In the genomic region with DNA sequence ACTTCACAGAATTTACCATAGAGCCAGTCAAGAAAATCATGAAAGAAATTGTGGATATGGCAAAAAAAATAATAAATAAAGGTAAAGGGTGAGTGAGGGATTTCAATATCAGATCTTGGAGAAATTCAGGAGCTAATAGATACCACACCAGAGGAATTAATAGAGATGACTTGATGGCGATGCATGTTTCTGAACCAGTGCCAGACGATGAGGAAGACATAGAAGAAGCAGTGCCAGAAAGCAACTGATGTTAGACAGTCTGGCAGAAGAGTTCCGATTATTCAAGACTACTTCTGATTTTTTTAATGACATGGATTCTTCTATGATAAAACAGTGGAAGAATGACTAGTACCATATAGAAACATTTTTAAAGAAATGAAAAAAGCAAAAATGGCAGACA, we compare ENCODE assay signal across 1 cellular context.
TF ChIP-seq lines count a peak whose summit lies in the region.

No MANE protein-coding gene starts in this region.

TF ChIP-seq in SK-N-SH treated with all-trans-retinoic acid at 6 μM for 48 hours, 23 proteins besides CTCF, POLR2A, EP300 and RAD21 (continued from another document):
- TF ChIP-seq, protein P1, sequence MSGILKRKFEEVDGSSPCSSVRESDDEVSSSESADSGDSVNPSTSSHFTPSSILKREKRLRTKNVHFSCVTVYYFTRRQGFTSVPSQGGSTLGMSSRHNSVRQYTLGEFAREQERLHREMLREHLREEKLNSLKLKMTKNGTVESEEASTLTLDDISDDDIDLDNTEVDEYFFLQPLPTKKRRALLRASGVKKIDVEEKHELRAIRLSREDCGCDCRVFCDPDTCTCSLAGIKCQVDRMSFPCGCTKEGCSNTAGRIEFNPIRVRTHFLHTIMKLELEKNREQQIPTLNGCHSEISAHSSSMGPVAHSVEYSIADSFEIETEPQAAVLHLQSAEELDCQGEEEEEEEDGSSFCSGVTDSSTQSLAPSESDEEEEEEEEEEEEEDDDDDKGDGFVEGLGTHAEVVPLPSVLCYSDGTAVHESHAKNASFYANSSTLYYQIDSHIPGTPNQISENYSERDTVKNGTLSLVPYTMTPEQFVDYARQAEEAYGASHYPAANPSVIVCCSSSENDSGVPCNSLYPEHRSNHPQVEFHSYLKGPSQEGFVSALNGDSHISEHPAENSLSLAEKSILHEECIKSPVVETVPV (CRISPR knock-in tag; IDR thresholded peaks at IDR 0.05): no peak
- TF ChIP-seq, protein P2, sequence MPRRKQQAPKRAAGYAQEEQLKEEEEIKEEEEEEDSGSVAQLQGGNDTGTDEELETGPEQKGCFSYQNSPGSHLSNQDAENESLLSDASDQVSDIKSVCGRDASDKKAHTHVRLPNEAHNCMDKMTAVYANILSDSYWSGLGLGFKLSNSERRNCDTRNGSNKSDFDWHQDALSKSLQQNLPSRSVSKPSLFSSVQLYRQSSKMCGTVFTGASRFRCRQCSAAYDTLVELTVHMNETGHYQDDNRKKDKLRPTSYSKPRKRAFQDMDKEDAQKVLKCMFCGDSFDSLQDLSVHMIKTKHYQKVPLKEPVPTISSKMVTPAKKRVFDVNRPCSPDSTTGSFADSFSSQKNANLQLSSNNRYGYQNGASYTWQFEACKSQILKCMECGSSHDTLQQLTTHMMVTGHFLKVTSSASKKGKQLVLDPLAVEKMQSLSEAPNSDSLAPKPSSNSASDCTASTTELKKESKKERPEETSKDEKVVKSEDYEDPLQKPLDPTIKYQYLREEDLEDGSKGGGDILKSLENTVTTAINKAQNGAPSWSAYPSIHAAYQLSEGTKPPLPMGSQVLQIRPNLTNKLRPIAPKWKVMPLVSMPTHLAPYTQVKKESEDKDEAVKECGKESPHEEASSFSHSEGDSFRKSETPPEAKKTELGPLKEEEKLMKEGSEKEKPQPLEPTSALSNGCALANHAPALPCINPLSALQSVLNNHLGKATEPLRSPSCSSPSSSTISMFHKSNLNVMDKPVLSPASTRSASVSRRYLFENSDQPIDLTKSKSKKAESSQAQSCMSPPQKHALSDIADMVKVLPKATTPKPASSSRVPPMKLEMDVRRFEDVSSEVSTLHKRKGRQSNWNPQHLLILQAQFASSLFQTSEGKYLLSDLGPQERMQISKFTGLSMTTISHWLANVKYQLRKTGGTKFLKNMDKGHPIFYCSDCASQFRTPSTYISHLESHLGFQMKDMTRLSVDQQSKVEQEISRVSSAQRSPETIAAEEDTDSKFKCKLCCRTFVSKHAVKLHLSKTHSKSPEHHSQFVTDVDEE (CRISPR knock-in tag; IDR thresholded peaks at IDR 0.05): no peak
- TF ChIP-seq ZNF8 (CRISPR knock-in tag; IDR thresholded peaks at IDR 0.05) (no peak), ZFP30 (CRISPR knock-in tag; IDR thresholded peaks at IDR 0.05) (no peak), CSDC2 (CRISPR knock-in tag; IDR thresholded peaks at IDR 0.05) (no peak), ZNF70 (CRISPR knock-in tag; IDR thresholded peaks at IDR 0.05) (no peak), ZNF565 (CRISPR knock-in tag; conservative IDR thresholded peaks at IDR 0.05; ENCODE audit: low read depth) (no peak)
